ENCODE assay signal across 11 cellular contexts in the genomic region with DNA sequence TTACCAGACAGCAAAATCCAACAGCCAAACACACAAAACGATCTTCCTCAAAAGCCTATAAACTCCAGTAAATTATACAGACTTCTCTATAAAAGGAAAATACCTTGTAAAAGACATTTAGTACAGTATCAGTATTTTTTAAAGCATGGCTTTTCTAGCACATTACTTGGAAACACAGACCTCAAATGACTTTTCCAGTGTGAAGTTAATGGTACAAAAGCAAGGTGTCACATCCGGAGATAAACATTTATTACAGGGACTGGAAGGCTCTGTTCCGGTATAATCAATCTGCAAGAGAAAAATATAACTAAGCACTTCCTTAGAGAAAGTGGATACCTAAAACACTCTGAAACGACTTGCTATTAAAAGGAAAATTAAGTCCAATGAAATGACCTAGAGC. TPM values are rescaled to one million over a fixed set of nuclear protein-coding genes. Genes with fewer than 3 reads are reported as not detected.
DNase-seq lines count a peak whose midpoint lies in the region; ATAC-seq and TF ChIP-seq lines count a peak whose summit lies in the region.
"Had no signal": no experiment of that assay in that cellular context is flagged by ENCODE, and none has a peak within 500 bp of the region (broad histone marks: within the 10 kb centered on the region; RNA-seq: fewer than 3 reads in every experiment).

No MANE protein-coding gene starts in this region.

- H3K9ac ChIP-seq in adipocyte (ENCODE audit: low read length) (peak overlapping the region; percentile 44), SK-N-SH (no peak overlapping the region)

- H3K4me3 ChIP-seq in adipocyte (ENCODE audit: low read length) (no peak overlapping the region), sigmoid colon (no peak overlapping the region), SK-N-SH (ENCODE audit: low read depth in 2 of 2, low read length in 1 of 2) (no peak overlapping the region)
- H3K4me3 ChIP-seq: coronary artery, thoracic aorta had no signal

- DNase-seq in activated CD4-positive, alpha-beta T cell treated with anti-CD3 and anti-CD28 coated beads for 36 hours: no peak
- DNase-seq in activated CD4-positive, alpha-beta T cell treated with anti-CD3 and anti-CD28 coated beads for 48 hours: no peak
- DNase-seq in adipocyte (ENCODE audit: low read depth) (no peak), left ventricle myocardium superior (no peak), sigmoid colon (no peak), SHP77 (lab: John Stamatoyannopoulos, UW) (no peak), NCI-H345 treated with DMSO at 0.1 percent for 48 hours (lab: John Stamatoyannopoulos, UW; ENCODE audit: unreplicated experiment) (no peak), SK-N-SH (no peak)
- DNase-seq: T-helper 9 cell had no signal

- CTCF ChIA-PET in activated CD4-positive, alpha-beta T cell treated with anti-CD3 and anti-CD28 coated beads for 36 hours (lab: Charles Lee): interaction anchor here (0.7 to 3.2 kb wide), 22 partner anchors 8 to 356 kb away, joined by 3 to 29 read pairs (median 6); a partner anchor contains a TSS
- CTCF ChIA-PET in SK-N-SH (lab: Yijun Ruan, JAX): interaction anchor here (0.5 to 3.5 kb wide), 29 partner anchors 8 to 521 kb away, joined by 3 to 51 read pairs (median 5); a partner anchor contains a TSS

- no peak for ATAC-seq in activated CD4-positive, alpha-beta T cell treated with anti-CD3 and anti-CD28 coated beads for 36 hours
- peak; percentile 39 for ATAC-seq in left ventricle myocardium superior

- H3K27me3 ChIP-seq in adipocyte (replicated peaks; ENCODE audit: control insufficient read depth, insufficient read depth, low read length) (no peaks in the 10 kb centered on the region), sigmoid colon (no peaks in the 10 kb centered on the region), SK-N-SH (ENCODE audit: insufficient read depth) (no peaks in the 10 kb centered on the region)

- peaks cover 40% of the 10 kb centered on the region for H3K4me1 Mint-ChIP-seq in activated CD4-positive, alpha-beta T cell treated with anti-CD3 and anti-CD28 coated beads for 36 hours

- H3K36me3 Mint-ChIP-seq in activated CD4-positive, alpha-beta T cell treated with anti-CD3 and anti-CD28 coated beads for 36 hours (ENCODE audit: low read depth): peaks cover 32% of the 10 kb centered on the region

- H2AFZ ChIP-seq in SK-N-SH (ENCODE audit: low read depth): no peak overlapping the region

- no peaks in the 10 kb centered on the region for H3K9me3 ChIP-seq in adipocyte (ENCODE audit: control insufficient read depth, low read length)
- H3K9me3 ChIP-seq in sigmoid colon: no peaks in the 10 kb centered on the region
- H3K9me3 ChIP-seq in SK-N-SH: no peaks in the 10 kb centered on the region
- H3K9me3 ChIP-seq: thoracic aorta had no signal

- TF ChIP-seq CTCF in sigmoid colon (IDR thresholded peaks at IDR 0.05): no peak
- no peak for TF ChIP-seq CTCF in SK-N-SH (IDR thresholded peaks at IDR 0.05)

- H3K27ac ChIP-seq in sigmoid colon (peak overlapping the region in 3 of 4 donors; percentile 48 to 52 (median 49)), SK-N-SH (ENCODE audit: low read depth in 2 of 2, low read length in 1 of 2) (0 out of 4 replicates have a peak overlapping the region, but pooled peaks of 1 of the 2 experiments have one; percentile 8)
- H3K27ac ChIP-seq: coronary artery had no signal

- TF ChIP-seq POLR2A in sigmoid colon (IDR thresholded peaks at IDR 0.05): no peak

- no peak overlapping the region for H3K4me3 Mint-ChIP-seq in activated CD4-positive, alpha-beta T cell treated with anti-CD3 and anti-CD28 coated beads for 36 hours

- WGBS in sigmoid colon, 2 donors: 14 to 45% methylated on average over 4 of the region's 4 CpGs
- 74% methylated on average over 4 of the region's 4 CpGs for WGBS in SK-N-SH (ENCODE audit: low lambda C conversion rate)

- peaks cover 11% of the 10 kb centered on the region for H3F3A ChIP-seq in SK-N-SH (replicated peaks; ENCODE audit: insufficient read depth)

- H3K4me1 ChIP-seq in adipocyte (ENCODE audit: control insufficient read depth, insufficient read depth, low read length): peaks cover 28% of the 10 kb centered on the region
- peaks cover 0 to 45% (median 26%) of the 10 kb centered on the region in 4 donors for H3K4me1 ChIP-seq in sigmoid colon
- H3K4me1 ChIP-seq in SK-N-SH (ENCODE audit: control insufficient read depth in 1 of 2, insufficient read depth in 2 of 2, low read depth in 1 of 2, low read length in 1 of 2): no peaks in the 10 kb centered on the region; a peak in 1 of 4 replicates

- H3K36me3 ChIP-seq in adipocyte (ENCODE audit: control insufficient read depth, insufficient read depth, low read length, severe bottlenecking) (peaks cover 22% of the 10 kb centered on the region), sigmoid colon (peaks cover 0 to 24% (median 2%) of the 10 kb centered on the region in 4 donors), SK-N-SH (replicated peaks in 1 of 2; ENCODE audit: control insufficient read depth in 1 of 2, insufficient read depth in 2 of 2, low read length in 1 of 2) (peaks cover 25 to 36% of the 10 kb centered on the region in 2 experiments)
- H3K36me3 ChIP-seq: thoracic aorta had no signal

- no peaks in the 10 kb centered on the region for H3K9me2 ChIP-seq in SK-N-SH

- POLR2A ChIA-PET in activated CD4-positive, alpha-beta T cell treated with anti-CD3 and anti-CD28 coated beads for 36 hours (lab: Charles Lee): no interaction called here
- POLR2A ChIA-PET in SK-N-SH (lab: Yijun Ruan, JAX): no interaction called here

- TF ChIP-seq EP300 in sigmoid colon (IDR thresholded peaks at IDR 0.05): no peak
- no peak for TF ChIP-seq EP300 in SK-N-SH (IDR thresholded peaks at IDR 0.05; ENCODE audit: borderline replicate concordance in 1 of 2, low read depth in 1 of 2, low read length in 1 of 2)

- H3K27me3 Mint-ChIP-seq in activated CD4-positive, alpha-beta T cell treated with anti-CD3 and anti-CD28 coated beads for 36 hours: no peaks in the 10 kb centered on the region

- H3K27ac Mint-ChIP-seq in activated CD4-positive, alpha-beta T cell treated with anti-CD3 and anti-CD28 coated beads for 36 hours: peak overlapping the region; percentile 47

- peaks cover 92% of the 10 kb centered on the region for H3K79me2 ChIP-seq in SK-N-SH (ENCODE audit: insufficient read depth)

- H4K20me1 ChIP-seq in SK-N-SH (ENCODE audit: insufficient read depth): peaks cover 19% of the 10 kb centered on the region

- TF ChIP-seq RAD21 in SK-N-SH (IDR thresholded peaks at IDR 0.05; ENCODE audit: low read length): no peak

- intact Hi-C loops in activated CD4-positive, alpha-beta T cell treated with anti-CD3 and anti-CD28 coated beads for 36 hours (cut with DNase I, micrococcal nuclease): loop anchor here in 1 of 2 experiments (2.0 kb wide), 1 partner anchor 17 kb away; a partner anchor contains a TSS
- intact Hi-C loops in left ventricle myocardium superior (cut with micrococcal nuclease) (loop anchor here (2.0 kb wide), 1 partner anchor 259 kb away; no protein-coding TSS in a partner anchor), sigmoid colon (cut with DNase I) (loop anchor here (5.0 kb wide), 1 partner anchor 80 kb away; no protein-coding TSS in a partner anchor)

- H3K4me2 ChIP-seq in SK-N-SH: no peak overlapping the region

- H3K9me3 Mint-ChIP-seq in activated CD4-positive, alpha-beta T cell treated with anti-CD3 and anti-CD28 coated beads for 36 hours (ENCODE audit: low read depth): no peaks in the 10 kb centered on the region

TF ChIP-seq in SK-N-SH, 30 proteins besides CTCF, POLR2A, EP300 and RAD21 (continues in another document):
- no peak for TF ChIP-seq MEF2A (IDR thresholded peaks at IDR 0.05; ENCODE audit: borderline replicate concordance, low read depth)
- TF ChIP-seq JUND (IDR thresholded peaks at IDR 0.05): no peak
- TF ChIP-seq, protein P1, sequence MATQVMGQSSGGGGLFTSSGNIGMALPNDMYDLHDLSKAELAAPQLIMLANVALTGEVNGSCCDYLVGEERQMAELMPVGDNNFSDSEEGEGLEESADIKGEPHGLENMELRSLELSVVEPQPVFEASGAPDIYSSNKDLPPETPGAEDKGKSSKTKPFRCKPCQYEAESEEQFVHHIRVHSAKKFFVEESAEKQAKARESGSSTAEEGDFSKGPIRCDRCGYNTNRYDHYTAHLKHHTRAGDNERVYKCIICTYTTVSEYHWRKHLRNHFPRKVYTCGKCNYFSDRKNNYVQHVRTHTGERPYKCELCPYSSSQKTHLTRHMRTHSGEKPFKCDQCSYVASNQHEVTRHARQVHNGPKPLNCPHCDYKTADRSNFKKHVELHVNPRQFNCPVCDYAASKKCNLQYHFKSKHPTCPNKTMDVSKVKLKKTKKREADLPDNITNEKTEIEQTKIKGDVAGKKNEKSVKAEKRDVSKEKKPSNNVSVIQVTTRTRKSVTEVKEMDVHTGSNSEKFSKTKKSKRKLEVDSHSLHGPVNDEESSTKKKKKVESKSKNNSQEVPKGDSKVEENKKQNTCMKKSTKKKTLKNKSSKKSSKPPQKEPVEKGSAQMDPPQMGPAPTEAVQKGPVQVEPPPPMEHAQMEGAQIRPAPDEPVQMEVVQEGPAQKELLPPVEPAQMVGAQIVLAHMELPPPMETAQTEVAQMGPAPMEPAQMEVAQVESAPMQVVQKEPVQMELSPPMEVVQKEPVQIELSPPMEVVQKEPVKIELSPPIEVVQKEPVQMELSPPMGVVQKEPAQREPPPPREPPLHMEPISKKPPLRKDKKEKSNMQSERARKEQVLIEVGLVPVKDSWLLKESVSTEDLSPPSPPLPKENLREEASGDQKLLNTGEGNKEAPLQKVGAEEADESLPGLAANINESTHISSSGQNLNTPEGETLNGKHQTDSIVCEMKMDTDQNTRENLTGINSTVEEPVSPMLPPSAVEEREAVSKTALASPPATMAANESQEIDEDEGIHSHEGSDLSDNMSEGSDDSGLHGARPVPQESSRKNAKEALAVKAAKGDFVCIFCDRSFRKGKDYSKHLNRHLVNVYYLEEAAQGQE (IDR thresholded peaks at IDR 0.05; ENCODE audit: low read depth, low read length): no peak
- no peak for TF ChIP-seq CHD2 (IDR thresholded peaks at IDR 0.05; ENCODE audit: low read length, partially characterized antibody)
- TF ChIP-seq TCF12 (IDR thresholded peaks at IDR 0.05): no peak
- no peak for TF ChIP-seq POLR2AphosphoS5 (IDR thresholded peaks at IDR 0.05; ENCODE audit: low read depth, low read length)

RNA-seq across cellular contexts. Expression of a gene that starts 17.1 kb away (rescaled TPM):
- 10 to 100 TPM; 23.4 to 44.3 TPM for total RNA-seq in activated CD4-positive, alpha-beta T cell treated with anti-CD3 and anti-CD28 coated beads for 36 hours
- total RNA-seq in left ventricle myocardium superior (43.9 TPM), sigmoid colon (10 to 100 TPM; 69.5 to 95.6 (median 92.6) TPM)
- polyA plus RNA-seq in sigmoid colon (10 to 100 TPM; 10.8 to 45.4 (median 16.6) TPM), SK-N-SH (2012; rRNA removed) (22.8 and 27.3 TPM in 2 replicates)
- 42.4 and 58.3 TPM in 2 replicates for polyA plus RNA-seq in SK-N-SH (2012; cell fraction: cytosol; rRNA removed)
- polyA plus RNA-seq in SK-N-SH (2012; cell fraction: nucleus; rRNA removed): 10.3 and 19.1 TPM in 2 replicates

RNA-seq across cellular contexts. Expression of a gene that starts 23.9 kb away (rescaled TPM):
- total RNA-seq in activated CD4-positive, alpha-beta T cell treated with anti-CD3 and anti-CD28 coated beads for 36 hours: 100 to 1,000 TPM; 468 to 520 TPM
- total RNA-seq in left ventricle myocardium superior (911 TPM), sigmoid colon (1,000 to 10,000 TPM in 1 of 4 donors, 100 to 1,000 TPM in 3; 419 to 3,086 (median 644) TPM)
- polyA plus RNA-seq in sigmoid colon (1,000 to 10,000 TPM in 2 of 3 donors, 100 to 1,000 TPM in 1; 948 to 2,470 (median 1,191) TPM), SK-N-SH (2012; rRNA removed) (431 and 600 TPM in 2 replicates)
- polyA plus RNA-seq in SK-N-SH (2012; cell fraction: cytosol; rRNA removed): 554 and 614 TPM in 2 replicates
- 123 and 150 TPM in 2 replicates for polyA plus RNA-seq in SK-N-SH (2012; cell fraction: nucleus; rRNA removed)
